8 cellular contexts compared by ENCODE assay signal in the genomic region with DNA sequence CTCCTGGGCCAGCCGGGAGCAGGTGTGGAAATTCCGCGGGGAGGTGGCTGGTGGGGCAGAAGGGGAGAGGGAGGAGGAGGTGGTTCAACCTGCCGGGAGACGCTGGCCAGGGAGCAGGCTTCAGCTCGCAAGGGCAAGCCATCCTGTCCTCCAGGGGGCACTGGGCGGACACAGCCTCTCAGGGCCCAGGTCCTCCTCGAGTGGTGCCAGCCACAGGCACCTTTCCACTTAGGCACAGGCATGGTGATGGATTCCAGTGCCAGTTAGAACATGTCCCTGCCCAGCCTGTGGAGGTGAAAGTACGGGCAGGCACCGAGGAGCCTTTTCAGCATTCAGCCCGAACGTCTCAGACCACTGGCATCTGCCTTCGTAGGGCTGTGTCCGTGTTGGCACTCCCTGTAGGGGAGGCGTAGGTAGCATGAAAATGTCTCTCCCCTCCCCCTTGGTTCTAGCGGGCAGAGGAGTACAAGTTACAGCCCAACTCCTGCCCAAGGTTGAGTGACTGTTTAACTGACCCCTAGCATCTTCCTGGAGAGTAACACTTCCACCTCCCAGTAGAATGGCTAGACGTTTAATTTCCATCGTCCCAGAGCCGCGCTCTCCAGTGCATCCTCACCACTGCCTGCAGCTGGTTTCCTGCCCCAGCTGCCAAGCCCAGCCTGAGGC. TPM values are rescaled to one million over a fixed set of nuclear protein-coding genes. Genes with fewer than 3 reads are reported as not detected.
DNase-seq lines count a peak whose midpoint lies in the region; ATAC-seq and TF ChIP-seq lines count a peak whose summit lies in the region.

No MANE protein-coding gene starts in this region.

- H3K27ac ChIP-seq in RWPE2 (ENCODE audit: poor library complexity, severe bottlenecking) (peak overlapping the region; percentile 89), mucosa of rectum (ENCODE audit: low read depth in 2 of 2, low read length in 2 of 2) (peak overlapping the region; percentile 32 to 46), urinary bladder (ENCODE audit: low read depth) (peak overlapping the region; percentile 83)

- H3K4me1 ChIP-seq in RWPE2 (ENCODE audit: insufficient read depth, poor library complexity, severe bottlenecking) (peaks cover 32% of the 10 kb centered on the region), mucosa of rectum (ENCODE audit: control insufficient read depth in 2 of 2, insufficient read depth in 2 of 2, low read length in 2 of 2) (peaks cover 12 to 16% of the 10 kb centered on the region in 2 donors), urinary bladder (ENCODE audit: insufficient read depth) (no peaks in the 10 kb centered on the region)

- no peaks in the 10 kb centered on the region for H3K9me3 ChIP-seq in RWPE2 (ENCODE audit: severe bottlenecking)
- H3K9me3 ChIP-seq in mucosa of rectum (ENCODE audit: control insufficient read depth in 2 of 2, low read length in 2 of 2), result no peaks in the 10 kb centered on the region

- 45% methylated on average over 20 of the region's 20 CpGs for WGBS in urinary bladder

- ATAC-seq in RWPE2 (ENCODE audit: low read depth) (peak; percentile 82), HG02870 (IDR thresholded peaks at IDR 0.05; ENCODE audit: unreplicated experiment) (no peak), HG03095 (IDR thresholded peaks at IDR 0.05; ENCODE audit: unreplicated experiment) (no peak)

- H3K27me3 Mint-ChIP-seq in CD14-positive monocyte (ENCODE audit: low read depth in 3 of 3), result peaks cover 71 to 92% (median 81%) of the 10 kb centered on the region in 3 donors

- no peaks in the 10 kb centered on the region for H3K36me3 ChIP-seq in H7 (replicated peaks; ENCODE audit: control insufficient read depth, insufficient read depth, low read length)
- H3K36me3 ChIP-seq in RWPE2 (ENCODE audit: low read depth), result no peaks in the 10 kb centered on the region; the same call in 1 of the 2 replicates
- no peaks in the 10 kb centered on the region for H3K36me3 ChIP-seq in mucosa of rectum (ENCODE audit: control insufficient read depth in 2 of 2, insufficient read depth in 2 of 2, low read length in 2 of 2)
- H3K36me3 ChIP-seq in urinary bladder (ENCODE audit: insufficient read depth), result no peaks in the 10 kb centered on the region

- H3K9ac ChIP-seq in mucosa of rectum (ENCODE audit: low read depth in 1 of 2, low read length in 2 of 2), result peak overlapping the region in 1 of 2 donors; percentile 46

- intact Hi-C loops in CD14-positive monocyte (cut with micrococcal nuclease), result no loop called here

- peak overlapping the region in 1 of 2 donors; percentile 75 for H3K4me3 Mint-ChIP-seq in CD14-positive monocyte

- peaks cover 12% of the 10 kb centered on the region for H3K4me1 Mint-ChIP-seq in CD14-positive monocyte

- peaks cover 0 to 2% of the 10 kb centered on the region in 2 donors for H3K36me3 Mint-ChIP-seq in CD14-positive monocyte

- DNase-seq in CD14-positive monocyte (ENCODE audit: low spot score) (no peak), H7 (peak; percentile 88), RWPE2 (ENCODE audit: low spot score) (peak; percentile 95), epithelial cell of esophagus (ENCODE audit: low read depth) (peak; percentile 99)

- no peak overlapping the region for H3K27ac Mint-ChIP-seq in CD14-positive monocyte

- peaks cover 7% of the 10 kb centered on the region for H3K27me3 ChIP-seq in H7 (ENCODE audit: control insufficient read depth, insufficient read depth, low read length)
- H3K27me3 ChIP-seq in RWPE2 (ENCODE audit: insufficient read depth, poor library complexity, severe bottlenecking), result no peaks in the 10 kb centered on the region
- no peaks in the 10 kb centered on the region for H3K27me3 ChIP-seq in mucosa of rectum (ENCODE audit: control insufficient read depth in 2 of 2, insufficient read depth in 2 of 2, low read length in 2 of 2)

- TF ChIP-seq CTCF in CD14-positive monocyte (IDR thresholded peaks at IDR 0.05) (peak; percentile 17), RWPE2 (IDR thresholded peaks at IDR 0.05; ENCODE audit: poor library complexity, severe bottlenecking) (peak; percentile 75), epithelial cell of esophagus (IDR thresholded peaks at IDR 0.05; ENCODE audit: insufficient read depth, low read depth, low read length, missing control alignments) (peak; percentile 59)

- H3K4me3 ChIP-seq in H7 (ENCODE audit: insufficient read depth, low read depth, low read length), result peak overlapping the region; percentile 61
- H3K4me3 ChIP-seq in RWPE2 (ENCODE audit: severe bottlenecking), result peak overlapping the region; percentile 84
- H3K4me3 ChIP-seq in epithelial cell of esophagus (ENCODE audit: low read length), result peak overlapping the region; percentile 66
- peak overlapping the region; percentile 53 to 64 for H3K4me3 ChIP-seq in mucosa of rectum (ENCODE audit: low read length in 2 of 2)
- peak overlapping the region; percentile 73 for H3K4me3 ChIP-seq in urinary bladder (ENCODE audit: low read depth, low read length)

- peaks cover 0 to 17% (median 0%) of the 10 kb centered on the region in 7 donors for H3K9me3 Mint-ChIP-seq in CD14-positive monocyte

RNA-seq across cellular contexts. Expression of gene DAB2IP, which starts 48.9 kb away (rescaled TPM):
- not detected for polyA plus RNA-seq in CD14-positive monocyte
- 24.1 and 34.6 TPM in 2 replicates for total RNA-seq in H7 (2014; rRNA removed; shearing (Covaris generic))
- total RNA-seq in urinary bladder, result 16.8 TPM
- polyA plus RNA-seq in urinary bladder, result 42.3 TPM

Comparison
In these comparisons a context has a peak if more than half of its experiments do, and no peak if none do; other contexts are left out.
1. CTCF ChIP-seq: peak in every context shown above with its lines; median percentile 75 in RWPE2; 59 in epithelial cell of esophagus; 17 in CD14-positive monocyte.
2. H3K27ac ChIP-seq: peak in every context shown above with its lines; median percentile 89 in RWPE2; 83 in urinary bladder; 39 in mucosa of rectum.